9 cellular contexts compared by ENCODE assay signal in genomic region chr14:55122441-55122986, GRCh38. TPM values are rescaled to one million over a fixed set of nuclear protein-coding genes. Genes with fewer than 3 reads are reported as not detected.
DNase-seq lines count a peak whose midpoint lies in the region; ATAC-seq and TF ChIP-seq lines count a peak whose summit lies in the region.
"Had no signal": no experiment of that assay in that cellular context is flagged by ENCODE, and none has a peak within 500 bp of the region (broad histone marks: within the 10 kb centered on the region; RNA-seq: fewer than 3 reads in every experiment).

No MANE protein-coding gene starts in this region.

- H3K36me3 ChIP-seq in CD8-positive, alpha-beta memory T cell (ENCODE audit: insufficient read depth, low read length), result no peaks in the 10 kb centered on the region
- H3K36me3 ChIP-seq in naive thymus-derived CD4-positive, alpha-beta T cell (ENCODE audit: control insufficient read depth in 2 of 3, insufficient read depth in 3 of 3, low read length in 3 of 3), result no peaks in the 10 kb centered on the region

- no peaks in the 10 kb centered on the region for H3K9me3 Mint-ChIP-seq in nephron progenitor cell
- H3K9me3 Mint-ChIP-seq in CD8-positive, alpha-beta memory T cell, result no peaks in the 10 kb centered on the region
- H3K9me3 Mint-ChIP-seq in naive thymus-derived CD4-positive, alpha-beta T cell, result peaks cover 0 to 2% (median 0%) of the 10 kb centered on the region in 11 donors

- H3K4me3 Mint-ChIP-seq in nephron progenitor cell, result no peak overlapping the region
- no peak overlapping the region for H3K4me3 Mint-ChIP-seq in CD8-positive, alpha-beta memory T cell
- H3K4me3 Mint-ChIP-seq in naive thymus-derived CD4-positive, alpha-beta T cell, result no peak overlapping the region

- POLR2A ChIA-PET in CD8-positive, alpha-beta memory T cell (lab: Charles Lee), result interaction anchor here (2.0 kb wide), 1 partner anchor 20 kb away, joined by 6 read pairs; no protein-coding TSS in a partner anchor
- POLR2A ChIA-PET in naive thymus-derived CD4-positive, alpha-beta T cell (lab: Charles Lee), result no interaction called here

- H3K36me3 Mint-ChIP-seq in nephron progenitor cell (ENCODE audit: low read depth), result no peaks in the 10 kb centered on the region
- H3K36me3 Mint-ChIP-seq in CD8-positive, alpha-beta memory T cell, result no peaks in the 10 kb centered on the region
- H3K36me3 Mint-ChIP-seq in naive thymus-derived CD4-positive, alpha-beta T cell, result no peaks in the 10 kb centered on the region

- peak overlapping the region; percentile 27 for H3K27ac Mint-ChIP-seq in nephron progenitor cell
- no peak overlapping the region for H3K27ac Mint-ChIP-seq in CD8-positive, alpha-beta memory T cell
- no peak overlapping the region for H3K27ac Mint-ChIP-seq in naive thymus-derived CD4-positive, alpha-beta T cell

- CTCF ChIA-PET in CD8-positive, alpha-beta memory T cell (lab: Charles Lee), result interaction anchor here (1.1 to 1.7 kb wide), 2 partner anchors 13 to 32 kb away, joined by 4 read pairs; no protein-coding TSS in a partner anchor
- CTCF ChIA-PET in naive thymus-derived CD4-positive, alpha-beta T cell (lab: Charles Lee), result no interaction called here

- H3K4me3 ChIP-seq in CD8-positive, alpha-beta memory T cell (ENCODE audit: low read length), result no peak overlapping the region
- no peak overlapping the region for H3K4me3 ChIP-seq in naive thymus-derived CD4-positive, alpha-beta T cell (ENCODE audit: low read length)

- intact Hi-C loops in naive thymus-derived CD4-positive, alpha-beta T cell (cut with micrococcal nuclease), result no loop called here

- no peak overlapping the region for H3K27ac ChIP-seq in CD8-positive, alpha-beta memory T cell (ENCODE audit: low read depth, low read length)
- no peak overlapping the region for H3K27ac ChIP-seq in naive thymus-derived CD4-positive, alpha-beta T cell (ENCODE audit: low read depth, low read length)

- peaks cover 33% of the 10 kb centered on the region for H3K4me1 Mint-ChIP-seq in nephron progenitor cell
- peaks cover 21 to 23% (median 22%) of the 10 kb centered on the region in 3 donors for H3K4me1 Mint-ChIP-seq in CD8-positive, alpha-beta memory T cell
- H3K4me1 Mint-ChIP-seq in naive thymus-derived CD4-positive, alpha-beta T cell, result peaks cover 0 to 22% (median 6%) of the 10 kb centered on the region in 7 donors

- no peak for TF ChIP-seq CTCF in nephron progenitor cell (IDR thresholded peaks at IDR 0.05)

- peaks cover 12% of the 10 kb centered on the region for H3K4me1 ChIP-seq in CD8-positive, alpha-beta memory T cell (ENCODE audit: insufficient read depth, low read length)
- H3K4me1 ChIP-seq in naive thymus-derived CD4-positive, alpha-beta T cell (ENCODE audit: control insufficient read depth in 2 of 2, insufficient read depth in 2 of 2, low read length in 2 of 2), result peaks cover 0 to 8% of the 10 kb centered on the region in 2 donors

- peaks cover 38% of the 10 kb centered on the region for H3K27me3 Mint-ChIP-seq in nephron progenitor cell (ENCODE audit: low read depth, poor library complexity)
- H3K27me3 Mint-ChIP-seq in CD8-positive, alpha-beta memory T cell, result no peaks in the 10 kb centered on the region
- H3K27me3 Mint-ChIP-seq in naive thymus-derived CD4-positive, alpha-beta T cell, result peaks cover 5 to 44% (median 10%) of the 10 kb centered on the region in 5 donors

- peak; percentile 41 for TF ChIP-seq POLR2A in erythroblast (IDR thresholded peaks at IDR 0.05; ENCODE audit: low read length)

- no peak for ATAC-seq in naive thymus-derived CD4-positive, alpha-beta T cell

- H3K27me3 ChIP-seq in CD8-positive, alpha-beta memory T cell (ENCODE audit: insufficient read depth, low read length, poor library complexity, severe bottlenecking), result no peaks in the 10 kb centered on the region
- H3K27me3 ChIP-seq in naive thymus-derived CD4-positive, alpha-beta T cell (ENCODE audit: control insufficient read depth in 2 of 2, insufficient read depth in 2 of 2, low read length in 2 of 2), result no peaks in the 10 kb centered on the region

- peak; percentile 25 for DNase-seq in AG20443 (ENCODE audit: low spot score)
- peak; percentile 61 for DNase-seq in NCI-H510A treated with DMSO at 0.1 percent for 48 hours (lab: John Stamatoyannopoulos, UW)
- peak; percentile 92 to 97 for DNase-seq in erythroblast (lab: John Stamatoyannopoulos, UW)
- DNase-seq in nephron progenitor cell, result no peak
- DNase-seq in CD8-positive, alpha-beta memory T cell, result no peak
- DNase-seq in naive thymus-derived CD4-positive, alpha-beta T cell, result no peak
- no peak for DNase-seq in NCI-H1417 treated with DMSO at 0.1 percent for 48 hours (lab: John Stamatoyannopoulos, UW)
- DNase-seq in GF-D8 (lab: John Stamatoyannopoulos, UW), result no peak
- DNase-seq: stimulated activated CD4-positive, alpha-beta T cell treated with anti-CD3 and anti-CD28 coated beads, Interleukin-4, amount 100 ng/mL, for 1 hour had no signal

- no peaks in the 10 kb centered on the region for H3K9me3 ChIP-seq in CD8-positive, alpha-beta memory T cell (ENCODE audit: low read length)
- no peaks in the 10 kb centered on the region for H3K9me3 ChIP-seq in naive thymus-derived CD4-positive, alpha-beta T cell (ENCODE audit: control insufficient read depth in 2 of 3, low read length in 3 of 3)

RNA-seq across cellular contexts. Expression of gene LGALS3, which starts 6.5 kb away (rescaled TPM):
- total RNA-seq in CD8-positive, alpha-beta memory T cell, result 10 to 100 TPM; 54.5 to 55.1 TPM
- 78.0 TPM for polyA plus RNA-seq in CD8-positive, alpha-beta memory T cell
- 10 to 100 TPM in 4 of 5 experiments, 1 to 10 TPM in 1; 7.5 to 71.7 (median 12.4) TPM for total RNA-seq in naive thymus-derived CD4-positive, alpha-beta T cell
- under 1 TPM; 0.35 to 0.51 TPM for polyA plus RNA-seq in naive thymus-derived CD4-positive, alpha-beta T cell

Comparison
In these comparisons a context has a peak if more than half of its experiments do, and no peak if none do; other contexts are left out.
1. DNase-seq: peak in AG20443 (single experiment), NCI-H510A treated with DMSO at 0.1 percent for 48 hours (single experiment) and erythroblast (2 of 2); none in nephron progenitor cell (single experiment), CD8-positive, alpha-beta memory T cell (0 of 5), naive thymus-derived CD4-positive, alpha-beta T cell (0 of 9), NCI-H1417 treated with DMSO at 0.1 percent for 48 hours (single experiment) and GF-D8 (single experiment).